In genomic region chr12:45732936-45733335, GRCh38 we compare ENCODE assay signal across 8 cellular contexts. TPM values are rescaled to one million over a fixed set of nuclear protein-coding genes. Genes with fewer than 3 reads are reported as not detected.
A peak's percentile ranks its signal among the peaks of the same experiment; 100 is the strongest.
DNase-seq lines count a peak whose midpoint lies in the region; ATAC-seq, FAIRE-seq and TF ChIP-seq lines count a peak whose summit lies in the region.

No MANE protein-coding gene starts in this region.

- no peak for TF ChIP-seq POLR2A in K562 (conservative IDR thresholded peaks at IDR 0.05)

- H3K27ac Mint-ChIP-seq in stimulated activated naive CD8-positive, alpha-beta T cell treated with anti-CD3 and anti-CD28 coated beads, Interleukin-15, Interleukin-2, amounts not matched to agents 100 ng/mL and 50 ng/mL, for 24 hours: peak overlapping the region; percentile 16

- peaks cover 43% of the 10 kb centered on the region for H3K36me3 ChIP-seq in K562 (ENCODE audit: control insufficient read depth, insufficient read depth, low read length)

- no peaks in the 10 kb centered on the region for H3K9me1 ChIP-seq in K562 (ENCODE audit: control insufficient read depth, insufficient read depth, low read length)

- H2AFZ ChIP-seq in K562 (ENCODE audit: low read depth, low read length): no peak overlapping the region

- FAIRE-seq in K562 (lab: Jason Lieb, UNC): peak; percentile 72

- no peak for TF ChIP-seq EP300 in K562 (IDR thresholded peaks at IDR 0.05; ENCODE audit: low read length)

- H3K4me1 ChIP-seq in K562 (replicated peaks in 1 of 2; ENCODE audit: control insufficient read depth in 2 of 2, insufficient read depth in 2 of 2, low read length in 2 of 2): peaks cover 0 to 6% of the 10 kb centered on the region in 2 experiments; a peak in 1 of 5 replicates

- H3K4me3 Mint-ChIP-seq in stimulated activated naive CD8-positive, alpha-beta T cell treated with anti-CD3 and anti-CD28 coated beads, Interleukin-15, Interleukin-2, amounts not matched to agents 100 ng/mL and 50 ng/mL, for 24 hours: peak overlapping the region; percentile 75

- CTCF ChIA-PET in K562 (lab: Yijun Ruan, JAX; ENCODE audit: low intra/inter-chr PET ratio): no interaction called here

- peaks cover 47% of the 10 kb centered on the region for H3K36me3 Mint-ChIP-seq in stimulated activated naive CD8-positive, alpha-beta T cell treated with anti-CD3 and anti-CD28 coated beads, Interleukin-15, Interleukin-2, amounts not matched to agents 100 ng/mL and 50 ng/mL, for 24 hours (ENCODE audit: low read depth)

- intact Hi-C loops in K562 (cut with micrococcal nuclease): no loop called here

- H3K27me3 ChIP-seq in K562 (ENCODE audit: control insufficient read depth in 2 of 2, insufficient read depth in 2 of 2, low read length in 2 of 2): no peaks in the 10 kb centered on the region

- POLR2A ChIA-PET in K562 (lab: Yijun Ruan, JAX): no interaction called here

- H3K9me3 Mint-ChIP-seq in stimulated activated naive CD8-positive, alpha-beta T cell treated with anti-CD3 and anti-CD28 coated beads, Interleukin-15, Interleukin-2, amounts not matched to agents 100 ng/mL and 50 ng/mL, for 24 hours: no peaks in the 10 kb centered on the region

- peak overlapping the region; percentile 32; the same call in 1 of the 2 replicates for H3K4me2 ChIP-seq in K562 (ENCODE audit: insufficient read depth, low read length)

- H4K20me1 ChIP-seq in K562 (replicated peaks; ENCODE audit: control insufficient read depth, insufficient read depth, low read length): no peaks in the 10 kb centered on the region

- peak overlapping the region in 1 of 2 experiments; percentile 80; a peak in 2 of 4 replicates for H3K9ac ChIP-seq in K562 (ENCODE audit: insufficient read depth in 1 of 2, low read depth in 2 of 2, low read length in 2 of 2)

- no peak for TF ChIP-seq CTCF in K562 (IDR thresholded peaks at IDR 0.05 in 2 of 3, conservative IDR thresholded peaks at IDR 0.05 in 1 of 3; ENCODE audit: insufficient read depth in 2 of 3, low read depth in 1 of 3, low read length in 3 of 3)

- DNase-seq in stimulated activated naive CD8-positive, alpha-beta T cell treated with anti-CD3 and anti-CD28 coated beads, Interleukin-15, Interleukin-2, amounts not matched to agents 100 U/mL and 50 U/mL, for 24 hours: no peak
- DNase-seq in K562 (ENCODE audit: extremely low read depth in 1 of 4, low spot score in 3 of 4): no peak
- peak; percentile 10 for DNase-seq in myocyte (ENCODE audit: low read depth)
- DNase-seq in HuH-7.5 (ENCODE audit: low spot score): no peak
- DNase-seq in GOT3 (lab: John Stamatoyannopoulos, UW): no peak
- DNase-seq in NK-92 treated with Interleukin-12 subunit alpha and Interleukin-12 subunit beta, amount 100 ng/mL, for 24 hours (lab: John Stamatoyannopoulos, UW): no peak

- no TSS peak for BruUV-seq in K562 (replicated peaks; lab: Mats Ljungman, UMichigan)

- H3K4me3 ChIP-seq in K562: no peak overlapping the region; the same call in 1 of the 2 replicates

- peaks cover 81% of the 10 kb centered on the region for H3K79me2 ChIP-seq in K562 (ENCODE audit: control insufficient read depth, insufficient read depth, low read length)

- ATAC-seq in stimulated activated naive CD8-positive, alpha-beta T cell treated with anti-CD3 and anti-CD28 coated beads, Interleukin-15, Interleukin-2, amounts not matched to agents 100 U/mL and 50 U/mL, for 24 hours: no peak
- ATAC-seq in K562 (no peak), HG03520 (IDR thresholded peaks at IDR 0.05; ENCODE audit: unreplicated experiment) (no peak)

- no peaks in the 10 kb centered on the region for H3K9me3 ChIP-seq in K562 (replicated peaks; ENCODE audit: control insufficient read depth, insufficient read depth, low read depth, low read length)

- peak overlapping the region; percentile 17; the same call in 1 of the 3 replicates for H3K27ac ChIP-seq in K562 (ENCODE audit: extremely low read depth, low read depth, low read length)

- no peaks in the 10 kb centered on the region for H3K27me3 Mint-ChIP-seq in stimulated activated naive CD8-positive, alpha-beta T cell treated with anti-CD3 and anti-CD28 coated beads, Interleukin-15, Interleukin-2, amounts not matched to agents 100 ng/mL and 50 ng/mL, for 24 hours

- in situ Hi-C loops in K562 (cut with MboI): no loop called here

- TF ChIP-seq RAD21 in K562 (CRISPR knock-in tag; conservative IDR thresholded peaks at IDR 0.05 in 1 of 2, IDR thresholded peaks at IDR 0.05 in 1 of 2): no peak

- peaks cover 45% of the 10 kb centered on the region for H3K4me1 Mint-ChIP-seq in stimulated activated naive CD8-positive, alpha-beta T cell treated with anti-CD3 and anti-CD28 coated beads, Interleukin-15, Interleukin-2, amounts not matched to agents 100 ng/mL and 50 ng/mL, for 24 hours (ENCODE audit: low read depth)

TF ChIP-seq in K562, 482 proteins besides CTCF, POLR2A, EP300 and RAD21:
- no peak for TF ChIP-seq NBN (IDR thresholded peaks at IDR 0.05; ENCODE audit: low read depth)
- TF ChIP-seq ZNF655 (CRISPR knock-in tag; IDR thresholded peaks at IDR 0.05): no peak
- TF ChIP-seq ATF4 (CRISPR knock-in tag; IDR thresholded peaks at IDR 0.05): no peak
- TF ChIP-seq PCBP2 (IDR thresholded peaks at IDR 0.05; ENCODE audit: low read depth, low read length, poor library complexity, severe bottlenecking): no peak
- TF ChIP-seq RFX1 (IDR thresholded peaks at IDR 0.05): no peak
- TF ChIP-seq PML (IDR thresholded peaks at IDR 0.05; ENCODE audit: low read length): no peak

RNA-seq across cellular contexts. Expression of gene ARID2, which starts 3.4 kb away (rescaled TPM):
- 53.0 and 165 TPM in 2 replicates for total RNA-seq in K562 (2011; cell fraction: chromatin; rRNA removed; ENCODE audit: low replicate concordance)
- 24.2 and 39.7 TPM in 2 replicates for total RNA-seq in K562 (2011; cell fraction: nucleolus; rRNA removed)
- total RNA-seq in K562 (2011; cell fraction: nucleoplasm; rRNA removed): 73.5 and 95.8 TPM in 2 replicates
- total RNA-seq in K562 (2014; rRNA removed) (13.6 and 16.7 TPM in 2 replicates), K562 (2014; rRNA removed; fragmentation: Illumina TruSeq; extraction: Trizol) (30.4 and 32.8 TPM in 2 replicates), K562 (2015; rRNA removed; fragmentation: Illumina TruSeq; extraction: Trizol) (28.8 and 29.4 TPM in 2 replicates), K562 (2021) (29.5 and 29.6 TPM in 2 replicates), myocyte (15.8 and 17.8 TPM in 2 replicates)
- polyA plus RNA-seq in K562 (2011; rRNA removed) (32.3 and 32.7 TPM in 2 replicates), K562 (2014; fragmentation: Illumina TruSeq; extraction: Trizol) (17.2 and 20.0 TPM in 2 replicates), K562 (2014; fragmentation: Nextera tagmentation; extraction: Ambion mirVana) (10 to 100 TPM; 16.9 to 41.6 TPM), K562 (2014; rRNA removed) (11.8 and 13.4 TPM in 2 replicates)
- 21.0 and 25.2 TPM in 2 replicates for polyA plus RNA-seq in K562 (2011; cell fraction: cytosol; rRNA removed)
- polyA plus RNA-seq in K562 (2011; cell fraction: nucleus; rRNA removed): 37.9 and 49.7 TPM in 2 replicates
- 9.2 and 10.8 TPM in 2 replicates for polyA plus RNA-seq in K562 (2012)
- 112 and 117 TPM in 2 replicates for polyA minus RNA-seq in K562 (2011; rRNA and poly(A)+ RNA removed)
- 24.9 and 33.8 TPM in 2 replicates for polyA minus RNA-seq in K562 (2011; cell fraction: cytosol; rRNA and poly(A)+ RNA removed)
- 60.6 and 104 TPM in 2 replicates for polyA minus RNA-seq in K562 (2011; cell fraction: nucleus; rRNA and poly(A)+ RNA removed)
- polyA plus RNA-seq in myocyte (2012): 5.9 TPM
